14 cellular contexts compared by ENCODE assay signal in the genomic region with DNA sequence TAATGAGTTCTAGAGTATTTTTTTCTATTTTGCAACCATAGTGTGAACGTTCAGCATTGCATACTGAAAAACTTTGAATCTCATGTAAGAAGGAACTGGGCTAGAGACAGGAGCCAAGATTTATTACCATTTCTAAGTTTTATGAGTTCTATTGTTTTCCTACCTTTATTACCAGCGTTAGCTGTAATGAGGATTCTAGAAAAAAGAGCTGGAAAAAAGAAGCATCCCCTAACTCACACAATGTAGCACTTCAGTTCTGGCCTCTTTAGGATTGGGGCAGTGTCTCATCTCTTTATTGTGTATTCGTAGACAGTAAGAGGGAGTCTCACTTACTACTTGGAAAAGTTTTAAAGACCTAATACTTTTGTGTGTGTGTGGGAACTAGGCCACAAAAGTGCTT.
"Had no signal": no experiment of that assay in that cellular context is flagged by ENCODE, and none has a peak within 500 bp of the region (broad histone marks: within the 10 kb centered on the region; RNA-seq: fewer than 3 reads in every experiment).

No MANE protein-coding gene starts in this region.

- H3K9me3 Mint-ChIP-seq: activated T-helper 1 cell treated with anti-CD3 and anti-CD28 coated beads, Interleukin-12 subunit alpha, Interleukin-12 subunit beta, Interleukin-2, Interleukin-4 antibody, amounts not matched to agents 30 ng/mL and 10 ng/mL and 1 ng/mL, durations not matched to agents 14 hours and 24 hours and 36 hours; T-cell had no signal

- H3K4me1 ChIP-seq: colonic mucosa had no signal

- H3K4me3 Mint-ChIP-seq: activated CD4-positive, alpha-beta T cell treated with anti-CD3 and anti-CD28 coated beads for 36 hours; activated CD8-positive, alpha-beta T cell treated with anti-CD3 and anti-CD28 coated beads, Interleukin-2, amount 10 ng/mL, durations not matched to agents 7 days and 5 days; activated T-helper 1 cell treated with anti-CD3 and anti-CD28 coated beads, Interleukin-12 subunit alpha, Interleukin-12 subunit beta, Interleukin-2, Interleukin-4 antibody, amounts not matched to agents 30 ng/mL and 10 ng/mL and 1 ng/mL, durations not matched to agents 14 hours and 24 hours and 36 hours had no signal

- DNase-seq: activated CD8-positive, alpha-beta T cell treated with anti-CD3 and anti-CD28 coated beads, Interleukin-2, amount 10 ng/mL, durations not matched to agents 7 days and 5 days; activated naive CD4-positive, alpha-beta T cell; colonic mucosa; effector CD4-positive, alpha-beta T cell; left ventricle myocardium inferior; mesenchymal stem cell; right cardiac atrium; stimulated activated naive CD4-positive, alpha-beta T cell; substantia nigra; T-cell; T1000 had no signal

- H3K27ac ChIP-seq: colonic mucosa, left ventricle myocardium inferior, SK-N-MC had no signal

- H3K4me3 ChIP-seq: colonic mucosa, SK-N-MC had no signal

- H3K27ac Mint-ChIP-seq: activated CD4-positive, alpha-beta T cell treated with anti-CD3 and anti-CD28 coated beads for 36 hours; activated CD8-positive, alpha-beta T cell treated with anti-CD3 and anti-CD28 coated beads, Interleukin-2, amount 10 ng/mL, durations not matched to agents 7 days and 5 days; activated T-helper 1 cell treated with anti-CD3 and anti-CD28 coated beads, Interleukin-12 subunit alpha, Interleukin-12 subunit beta, Interleukin-2, Interleukin-4 antibody, amounts not matched to agents 30 ng/mL and 10 ng/mL and 1 ng/mL, durations not matched to agents 14 hours and 24 hours and 36 hours; T-cell had no signal

- H3K36me3 Mint-ChIP-seq: T-cell had no signal

- H3K36me3 ChIP-seq: colonic mucosa, left ventricle myocardium inferior had no signal

- H3K9me3 ChIP-seq: colonic mucosa, left ventricle myocardium inferior had no signal
